2 cellular contexts compared by ENCODE assay signal in the genomic region with DNA sequence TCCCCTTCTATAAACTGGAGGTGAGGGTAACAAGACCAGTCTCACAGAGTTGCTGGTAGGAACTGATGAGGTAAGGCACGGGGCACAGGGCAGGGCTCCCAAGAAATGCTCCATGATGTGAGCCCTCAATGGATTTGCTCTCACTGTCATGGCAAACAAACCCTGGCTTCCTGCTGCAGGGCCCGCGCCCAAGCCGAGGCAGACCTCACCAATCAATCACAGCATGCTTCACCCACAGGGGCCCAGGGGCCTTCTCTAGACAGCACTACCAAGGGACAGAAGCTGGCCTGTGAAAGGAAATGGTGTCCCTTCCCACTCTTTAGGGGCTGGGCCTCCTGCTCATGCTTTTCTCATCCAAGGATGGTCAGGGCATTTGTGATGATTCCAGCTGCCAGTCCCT.
A peak's percentile ranks its signal among the peaks of the same experiment; 100 is the strongest.
TF ChIP-seq lines count a peak whose summit lies in the region.

No MANE protein-coding gene starts in this region.

TF ChIP-seq in HEK293, 187 proteins besides CTCF, POLR2A, EP300 and RAD21:
- TF ChIP-seq ZFP3 (tag by site-specific recombination; IDR thresholded peaks at IDR 0.05; ENCODE audit: low read depth) (no peak), ZNF23 (tag by site-specific recombination; IDR thresholded peaks at IDR 0.05; ENCODE audit: borderline replicate concordance) (peak; percentile 92), ZBTB17 (tag by site-specific recombination; IDR thresholded peaks at IDR 0.05) (peak; percentile 67)

TF ChIP-seq in H1, 55 proteins besides CTCF, POLR2A, EP300 and RAD21:
- no peak for TF ChIP-seq POLR2AphosphoS5 (IDR thresholded peaks at IDR 0.05; ENCODE audit: low read depth, low read length)
- no peak for TF ChIP-seq SP1 (IDR thresholded peaks at IDR 0.05; ENCODE audit: low read depth, low read length)
- no peak for TF ChIP-seq GTF2F1 (IDR thresholded peaks at IDR 0.05; ENCODE audit: borderline replicate concordance, low read depth, low read length)
- TF ChIP-seq TEAD4 (IDR thresholded peaks at IDR 0.05; ENCODE audit: low read depth, low read length): no peak
- no peak for TF ChIP-seq CHD2 (IDR thresholded peaks at IDR 0.05; ENCODE audit: low read length)
- TF ChIP-seq, protein P1, sequence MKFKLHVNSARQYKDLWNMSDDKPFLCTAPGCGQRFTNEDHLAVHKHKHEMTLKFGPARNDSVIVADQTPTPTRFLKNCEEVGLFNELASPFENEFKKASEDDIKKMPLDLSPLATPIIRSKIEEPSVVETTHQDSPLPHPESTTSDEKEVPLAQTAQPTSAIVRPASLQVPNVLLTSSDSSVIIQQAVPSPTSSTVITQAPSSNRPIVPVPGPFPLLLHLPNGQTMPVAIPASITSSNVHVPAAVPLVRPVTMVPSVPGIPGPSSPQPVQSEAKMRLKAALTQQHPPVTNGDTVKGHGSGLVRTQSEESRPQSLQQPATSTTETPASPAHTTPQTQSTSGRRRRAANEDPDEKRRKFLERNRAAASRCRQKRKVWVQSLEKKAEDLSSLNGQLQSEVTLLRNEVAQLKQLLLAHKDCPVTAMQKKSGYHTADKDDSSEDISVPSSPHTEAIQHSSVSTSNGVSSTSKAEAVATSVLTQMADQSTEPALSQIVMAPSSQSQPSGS (IDR thresholded peaks at IDR 0.05; ENCODE audit: low read length): no peak
- TF ChIP-seq CTBP2 (IDR thresholded peaks at IDR 0.05; ENCODE audit: borderline replicate concordance, insufficient read depth, insufficient read length, low read length): no peak
- TF ChIP-seq GABPA (IDR thresholded peaks at IDR 0.05; ENCODE audit: borderline replicate concordance, insufficient read depth, low read length): no peak
- TF ChIP-seq CBX5 (IDR thresholded peaks at IDR 0.05; ENCODE audit: low read depth, low read length): no peak
- TF ChIP-seq RBBP5 (IDR thresholded peaks at IDR 0.05; ENCODE audit: borderline replicate concordance, low read depth, low read length): no peak
- TF ChIP-seq BRCA1 (IDR thresholded peaks at IDR 0.05; ENCODE audit: low read depth, low read length): no peak
- TF ChIP-seq SIN3A (conservative IDR thresholded peaks at IDR 0.05 in 1 of 2, IDR thresholded peaks at IDR 0.05 in 1 of 2; ENCODE audit: low read depth in 1 of 2, low read length in 2 of 2): no peak
- TF ChIP-seq SIX5 (IDR thresholded peaks at IDR 0.05; ENCODE audit: low read depth, low read length): no peak
- TF ChIP-seq TAF7 (optimal IDR thresholded peaks at IDR 0.05; ENCODE audit: borderline replicate concordance, low read depth, low read length): no peak
- no peak for TF ChIP-seq CREB1 (IDR thresholded peaks at IDR 0.05)
- TF ChIP-seq TCF12 (IDR thresholded peaks at IDR 0.05; ENCODE audit: low read depth, low read length): no peak
- no peak for TF ChIP-seq RXRA (IDR thresholded peaks at IDR 0.05; ENCODE audit: insufficient read depth, low read depth, low read length)
- TF ChIP-seq JUND (IDR thresholded peaks at IDR 0.05; ENCODE audit: low read length): no peak
- TF ChIP-seq NANOG (IDR thresholded peaks at IDR 0.05; ENCODE audit: insufficient read depth, low read depth, low read length, poor library complexity, severe bottlenecking): no peak
- no peak for TF ChIP-seq SP4 (IDR thresholded peaks at IDR 0.05; ENCODE audit: low read length)
TF ChIP-seq in H1: peak in this region for 0.
